2 cellular contexts compared by ENCODE assay signal in the genomic region with DNA sequence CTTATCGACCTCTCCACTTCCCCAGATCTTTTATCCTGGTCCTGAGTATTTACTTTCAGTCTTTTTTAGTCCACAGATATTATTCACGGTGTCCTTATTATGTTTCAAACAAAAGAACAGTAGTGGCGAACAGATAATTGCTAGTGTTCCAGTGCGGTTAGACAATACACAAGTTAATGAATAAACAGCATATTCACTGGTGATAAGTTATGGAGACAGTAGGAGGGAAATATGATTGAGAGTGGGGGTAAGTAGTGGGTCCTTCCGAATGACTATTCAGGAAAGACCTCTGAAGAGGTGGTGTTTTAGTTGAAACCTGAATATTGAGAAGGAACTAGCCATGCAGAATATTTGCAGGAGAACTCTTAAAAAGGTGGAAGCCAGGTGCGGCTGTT.
TF ChIP-seq lines count a peak whose summit lies in the region.

No MANE protein-coding gene starts in this region.

TF ChIP-seq in IMR-90, 13 proteins besides CTCF, POLR2A, EP300 and RAD21:
- TF ChIP-seq NFE2L2 (IDR thresholded peaks at IDR 0.05; ENCODE audit: low read depth, low read length) (no peak), BHLHE40 (IDR thresholded peaks at IDR 0.05; ENCODE audit: low read depth, low read length) (no peak), FOS (IDR thresholded peaks at IDR 0.05; ENCODE audit: low read depth, low read length) (no peak)

TF ChIP-seq in GM12878, 131 proteins besides CTCF, POLR2A, EP300 and RAD21:
- TF ChIP-seq SMAD5 (IDR thresholded peaks at IDR 0.05; ENCODE audit: low read depth) = no peak
- 0 out of 2 replicates have a peak, but pooled peaks have one; percentile 17 for TF ChIP-seq MTA2 (IDR thresholded peaks at IDR 0.05; ENCODE audit: low read depth)
- TF ChIP-seq, protein P1, sequence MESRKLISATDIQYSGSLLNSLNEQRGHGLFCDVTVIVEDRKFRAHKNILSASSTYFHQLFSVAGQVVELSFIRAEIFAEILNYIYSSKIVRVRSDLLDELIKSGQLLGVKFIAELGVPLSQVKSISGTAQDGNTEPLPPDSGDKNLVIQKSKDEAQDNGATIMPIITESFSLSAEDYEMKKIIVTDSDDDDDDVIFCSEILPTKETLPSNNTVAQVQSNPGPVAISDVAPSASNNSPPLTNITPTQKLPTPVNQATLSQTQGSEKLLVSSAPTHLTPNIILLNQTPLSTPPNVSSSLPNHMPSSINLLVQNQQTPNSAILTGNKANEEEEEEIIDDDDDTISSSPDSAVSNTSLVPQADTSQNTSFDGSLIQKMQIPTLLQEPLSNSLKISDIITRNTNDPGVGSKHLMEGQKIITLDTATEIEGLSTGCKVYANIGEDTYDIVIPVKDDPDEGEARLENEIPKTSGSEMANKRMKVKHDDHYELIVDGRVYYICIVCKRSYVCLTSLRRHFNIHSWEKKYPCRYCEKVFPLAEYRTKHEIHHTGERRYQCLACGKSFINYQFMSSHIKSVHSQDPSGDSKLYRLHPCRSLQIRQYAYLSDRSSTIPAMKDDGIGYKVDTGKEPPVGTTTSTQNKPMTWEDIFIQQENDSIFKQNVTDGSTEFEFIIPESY (IDR thresholded peaks at IDR 0.05) = no peak
- 0 out of 4 replicates have a peak, but pooled peaks of 1 of the 2 experiments have one; percentile 14 for TF ChIP-seq IKZF2 (IDR thresholded peaks at IDR 0.05)
TF ChIP-seq in GM12878: peak in this region for 2.
